In genomic region chr10:126387041-126387908, GRCh38 we compare ENCODE assay signal across 8 cellular contexts. TPM values are rescaled to one million over a fixed set of nuclear protein-coding genes. Genes with fewer than 3 reads are reported as not detected.
DNase-seq lines count a peak whose midpoint lies in the region; ATAC-seq and TF ChIP-seq lines count a peak whose summit lies in the region.

No MANE protein-coding gene starts in this region.

- peaks cover 7% of the 10 kb centered on the region for H3K79me1 ChIP-seq in mesenchymal stem cell (replicated peaks; ENCODE audit: low read length, poor library complexity, severe bottlenecking)

- peaks cover 63% of the 10 kb centered on the region for H3K27me3 Mint-ChIP-seq in endodermal cell (ENCODE audit: insufficient read depth)

- peak overlapping the region; percentile 86 for H4K91ac ChIP-seq in mesenchymal stem cell (ENCODE audit: low read length)

- peak; percentile 72 for TF ChIP-seq CTCF in BE2C (IDR thresholded peaks at IDR 0.05; ENCODE audit: low read depth, low read length)
- peak; percentile 95 for TF ChIP-seq CTCF in endodermal cell (conservative IDR thresholded peaks at IDR 0.05)

- H3K9ac ChIP-seq in endodermal cell (ENCODE audit: extremely low read depth, low read length, poor library complexity, severe bottlenecking) (no peak overlapping the region), mesenchymal stem cell (ENCODE audit: low read length) (peak overlapping the region; percentile 96)

- peaks cover 1% of the 10 kb centered on the region for H3K9me3 Mint-ChIP-seq in endodermal cell
- H3K9me3 Mint-ChIP-seq in stimulated activated effector memory CD8-positive, alpha-beta T cell treated with anti-CD3 and anti-CD28 coated beads, Interleukin-12 subunit alpha, Interleukin-12 subunit beta, amount 100 ng/mL, for 72 hours, result no peaks in the 10 kb centered on the region

- H2BK120ac ChIP-seq in mesenchymal stem cell (ENCODE audit: low read depth, low read length), result peak overlapping the region; percentile 94

- peak overlapping the region in 1 of 2 experiments; percentile 99 for H2BK12ac ChIP-seq in mesenchymal stem cell (ENCODE audit: low read length in 2 of 2)

- H3K4me3 Mint-ChIP-seq in endodermal cell, result peak overlapping the region; percentile 52
- H3K4me3 Mint-ChIP-seq in stimulated activated effector memory CD8-positive, alpha-beta T cell treated with anti-CD3 and anti-CD28 coated beads, Interleukin-12 subunit alpha, Interleukin-12 subunit beta, amount 100 ng/mL, for 72 hours, result peak overlapping the region; percentile 87

- no peak overlapping the region for H4K8ac ChIP-seq in mesenchymal stem cell (ENCODE audit: low read length)

- peak overlapping the region in 1 of 2 experiments; percentile 96 for H3K23ac ChIP-seq in mesenchymal stem cell (ENCODE audit: low read length in 2 of 2)

- WGBS in endodermal cell (ENCODE audit: insufficient coverage in 1 of 2, insufficient read length in 1 of 2), 2 experiments, result 0 to 1% methylated on average over 17 to 47 of the region's 47 CpGs
- WGBS in mesenchymal stem cell, result 1% methylated on average over 46 of the region's 47 CpGs

- H3K36me3 ChIP-seq in BE2C, result no peaks in the 10 kb centered on the region
- no peaks in the 10 kb centered on the region for H3K36me3 ChIP-seq in endodermal cell (ENCODE audit: control insufficient read depth, insufficient read depth, low read length)
- H3K36me3 ChIP-seq in mesenchymal stem cell (ENCODE audit: control insufficient read depth in 1 of 2, insufficient read depth in 2 of 2, low read depth in 1 of 2, low read length in 2 of 2), result peaks cover 3 to 29% of the 10 kb centered on the region in 2 experiments

- H2AK5ac ChIP-seq in mesenchymal stem cell (ENCODE audit: low read length, severe bottlenecking), result no peak overlapping the region

- no peaks in the 10 kb centered on the region for H3K9me3 ChIP-seq in BE2C
- peaks cover 7% of the 10 kb centered on the region for H3K9me3 ChIP-seq in endodermal cell (ENCODE audit: control insufficient read depth, low read length)
- no peaks in the 10 kb centered on the region for H3K9me3 ChIP-seq in mesenchymal stem cell (ENCODE audit: control insufficient read depth, low read length)

- no peaks in the 10 kb centered on the region for H3K27me3 ChIP-seq in BE2C
- H3K27me3 ChIP-seq in endodermal cell (ENCODE audit: control insufficient read depth, insufficient read depth, low read length, poor library complexity, severe bottlenecking), result peaks cover 60% of the 10 kb centered on the region
- no peaks in the 10 kb centered on the region for H3K27me3 ChIP-seq in mesenchymal stem cell (ENCODE audit: control insufficient read depth in 1 of 2, insufficient read depth in 1 of 2, low read length in 2 of 2)

- ATAC-seq in HG03342 (IDR thresholded peaks at IDR 0.05; ENCODE audit: unreplicated experiment), result peak; percentile 48
- ATAC-seq in stimulated activated effector memory CD8-positive, alpha-beta T cell treated with anti-CD3 and anti-CD28 coated beads, Interleukin-12 subunit alpha, Interleukin-12 subunit beta, amount 100 ng/mL, for 72 hours, result peak; percentile 61
- no peak for ATAC-seq in HG03108 (IDR thresholded peaks at IDR 0.05; ENCODE audit: unreplicated experiment)
- no peak for ATAC-seq in GM19035 (IDR thresholded peaks at IDR 0.05; ENCODE audit: unreplicated experiment)

- H2BK5ac ChIP-seq in mesenchymal stem cell (ENCODE audit: low read depth, low read length, poor library complexity, severe bottlenecking), result peak overlapping the region; percentile 81

- H3K4me3 ChIP-seq in BE2C (ENCODE audit: low read depth, low read length) (peak overlapping the region; percentile 74), endodermal cell (ENCODE audit: low read length) (peak overlapping the region; percentile 75), mesenchymal stem cell (ENCODE audit: insufficient read depth in 1 of 2, low read depth in 1 of 2, low read length in 2 of 2) (peak overlapping the region; percentile 84 to 97)

- peak; percentile 72 for DNase-seq in BE2C
- peak; percentile 73 for DNase-seq in activated CD4-positive, alpha-beta T cell treated with anti-CD3 and anti-CD28 coated beads for 48 hours
- DNase-seq in endodermal cell, result peak; percentile 93
- peak; percentile 76 for DNase-seq in mesenchymal stem cell
- DNase-seq in stimulated activated effector memory CD8-positive, alpha-beta T cell treated with anti-CD3 and anti-CD28 coated beads, Interleukin-12 subunit alpha, Interleukin-12 subunit beta, amount 100 ng/mL, for 72 hours (ENCODE audit: low spot score in 2 of 2), result peak in 1 of 2 donors; percentile 39

- H3K14ac ChIP-seq in mesenchymal stem cell (ENCODE audit: low read length in 2 of 2), result peak overlapping the region in 1 of 2 experiments; percentile 59

- peak overlapping the region; percentile 79 for H2AFZ ChIP-seq in mesenchymal stem cell (ENCODE audit: low read depth, low read length)

- no peak overlapping the region for H3K27ac Mint-ChIP-seq in endodermal cell
- H3K27ac Mint-ChIP-seq in stimulated activated effector memory CD8-positive, alpha-beta T cell treated with anti-CD3 and anti-CD28 coated beads, Interleukin-12 subunit alpha, Interleukin-12 subunit beta, amount 100 ng/mL, for 72 hours, result peak overlapping the region; percentile 93

- peak overlapping the region; percentile 94 for H2BK15ac ChIP-seq in mesenchymal stem cell (ENCODE audit: low read depth, poor library complexity, severe bottlenecking)

- H3K4ac ChIP-seq in mesenchymal stem cell (ENCODE audit: low read depth in 1 of 2, low read length in 2 of 2), result peak overlapping the region in 1 of 2 experiments; percentile 99

- H3K4me1 Mint-ChIP-seq in endodermal cell, result peaks cover 12% of the 10 kb centered on the region
- peaks cover 37% of the 10 kb centered on the region for H3K4me1 Mint-ChIP-seq in stimulated activated effector memory CD8-positive, alpha-beta T cell treated with anti-CD3 and anti-CD28 coated beads, Interleukin-12 subunit alpha, Interleukin-12 subunit beta, amount 100 ng/mL, for 72 hours

- peaks cover 2% of the 10 kb centered on the region for H3K36me3 Mint-ChIP-seq in endodermal cell (ENCODE audit: low read depth)
- peaks cover 21% of the 10 kb centered on the region for H3K36me3 Mint-ChIP-seq in stimulated activated effector memory CD8-positive, alpha-beta T cell treated with anti-CD3 and anti-CD28 coated beads, Interleukin-12 subunit alpha, Interleukin-12 subunit beta, amount 100 ng/mL, for 72 hours

- peak overlapping the region; percentile 85 to 89 for H3K18ac ChIP-seq in mesenchymal stem cell (ENCODE audit: low read depth in 1 of 2, low read length in 2 of 2)

- H3K27ac ChIP-seq in endodermal cell (ENCODE audit: low read depth, low read length), result no peak overlapping the region
- peak overlapping the region; percentile 94 for H3K27ac ChIP-seq in mesenchymal stem cell (ENCODE audit: low read length, poor library complexity, severe bottlenecking)

- peak overlapping the region; percentile 90 for H3K4me2 ChIP-seq in mesenchymal stem cell (ENCODE audit: low read length, poor library complexity, severe bottlenecking)

- peaks cover 10% of the 10 kb centered on the region for H3K4me1 ChIP-seq in BE2C
- no peaks in the 10 kb centered on the region for H3K4me1 ChIP-seq in endodermal cell (ENCODE audit: control insufficient read depth, insufficient read depth, low read length)
- peaks cover 8% of the 10 kb centered on the region for H3K4me1 ChIP-seq in mesenchymal stem cell (ENCODE audit: control insufficient read depth, insufficient read depth, low read depth, low read length)

RNA-seq across cellular contexts. Expression of gene ADAM12, which starts 1.0 kb away (rescaled TPM):
- polyA plus RNA-seq in BE2C (2012; ENCODE audit: insufficient read depth, insufficient read length, low read depth), result 67.4 TPM
- total RNA-seq in endodermal cell, result under 1 TPM in 1 of 2 donors, not detected in 1; 0.46 TPM
- polyA plus RNA-seq in endodermal cell (2013, experiment 1 of 2), result 4.6 TPM
- 5.9 TPM for polyA plus RNA-seq in endodermal cell (2013, experiment 2 of 2)
- polyA plus RNA-seq in mesenchymal stem cell (2013, experiment 1 of 2), result 42.5 TPM
- 42.9 TPM for polyA plus RNA-seq in mesenchymal stem cell (2013, experiment 2 of 2)

Comparison
In these comparisons a context has a peak if more than half of its experiments do, and no peak if none do; other contexts are left out.
1. ATAC-seq: peak in HG03342 (single experiment) and stimulated activated effector memory CD8-positive, alpha-beta T cell treated with anti-CD3 and anti-CD28 coated beads, Interleukin-12 subunit alpha, Interleukin-12 subunit beta, amount 100 ng/mL, for 72 hours (single experiment); none in HG03108 (single experiment) and GM19035 (single experiment).
2. Peak in every context shown above with its lines, with median percentiles within 50 percentile points of each other: H3K4me3 ChIP-seq.